16 cellular contexts compared by ENCODE assay signal in genomic region chr7:155218276-155219153, GRCh38.
"Had no signal": no experiment of that assay in that cellular context is flagged by ENCODE, and none has a peak within 500 bp of the region (broad histone marks: within the 10 kb centered on the region; RNA-seq: fewer than 3 reads in every experiment).

No MANE protein-coding gene starts in this region.

- ATAC-seq: left cardiac atrium; left ventricle myocardium superior; right cardiac atrium; stimulated activated naive CD8-positive, alpha-beta T cell treated with anti-CD3 and anti-CD28 coated beads, Interleukin-15, amount 100 ng/mL, for 72 hours; upper lobe of right lung had no signal

- H3K4me1 Mint-ChIP-seq: naive B cell had no signal

- H3K4me3 Mint-ChIP-seq: naive B cell; nephron progenitor cell; stimulated activated naive B cell treated with anti-CD40 and anti-IgM and Interleukin-4, amounts not matched to agents 10 μg/mL and 1 μg/mL and 100 μg/mL, for 72 hours; stimulated activated naive CD8-positive, alpha-beta T cell treated with anti-CD3 and anti-CD28 coated beads, Interleukin-15, amount 100 ng/mL, for 72 hours had no signal

- DNase-seq: cortex of kidney; dorsolateral prefrontal cortex; effector CD8-positive, alpha-beta T cell; kidney; left cardiac atrium; left ventricle myocardium superior; mesenchymal stem cell; naive B cell; nephron progenitor cell; right cardiac atrium; stimulated activated CD4-positive, alpha-beta T cell treated with anti-CD3 and anti-CD28 coated beads, Interleukin-15, amount 100 ng/mL, for 24 hours; stimulated activated CD4-positive, alpha-beta T cell treated with anti-CD3 and anti-CD28 coated beads, Interleukin-4, amount 100 ng/mL, for 24 hours; stimulated activated naive B cell treated with anti-CD40 and anti-IgM and Interleukin-4, amounts not matched to agents 10 μg/mL and 1 μg/mL and 100 μg/mL, for 72 hours; stimulated activated naive CD8-positive, alpha-beta T cell treated with anti-CD3 and anti-CD28 coated beads, Interleukin-15, amount 100 ng/mL, for 72 hours; testis; upper lobe of right lung had no signal

- H3K36me3 Mint-ChIP-seq: naive B cell; stimulated activated naive B cell treated with anti-CD40 and anti-IgM and Interleukin-4, amounts not matched to agents 10 μg/mL and 1 μg/mL and 100 μg/mL, for 72 hours had no signal

- H3K9me3 Mint-ChIP-seq: naive B cell; nephron progenitor cell; stimulated activated naive B cell treated with anti-CD40 and anti-IgM and Interleukin-4, amounts not matched to agents 10 μg/mL and 1 μg/mL and 100 μg/mL, for 72 hours; stimulated activated naive CD8-positive, alpha-beta T cell treated with anti-CD3 and anti-CD28 coated beads, Interleukin-15, amount 100 ng/mL, for 72 hours had no signal

- H3K27ac Mint-ChIP-seq: stimulated activated naive B cell treated with anti-CD40 and anti-IgM and Interleukin-4, amounts not matched to agents 10 μg/mL and 1 μg/mL and 100 μg/mL, for 72 hours; stimulated activated naive CD8-positive, alpha-beta T cell treated with anti-CD3 and anti-CD28 coated beads, Interleukin-15, amount 100 ng/mL, for 72 hours had no signal
